1 cellular context compared by ENCODE assay signal in the genomic region with DNA sequence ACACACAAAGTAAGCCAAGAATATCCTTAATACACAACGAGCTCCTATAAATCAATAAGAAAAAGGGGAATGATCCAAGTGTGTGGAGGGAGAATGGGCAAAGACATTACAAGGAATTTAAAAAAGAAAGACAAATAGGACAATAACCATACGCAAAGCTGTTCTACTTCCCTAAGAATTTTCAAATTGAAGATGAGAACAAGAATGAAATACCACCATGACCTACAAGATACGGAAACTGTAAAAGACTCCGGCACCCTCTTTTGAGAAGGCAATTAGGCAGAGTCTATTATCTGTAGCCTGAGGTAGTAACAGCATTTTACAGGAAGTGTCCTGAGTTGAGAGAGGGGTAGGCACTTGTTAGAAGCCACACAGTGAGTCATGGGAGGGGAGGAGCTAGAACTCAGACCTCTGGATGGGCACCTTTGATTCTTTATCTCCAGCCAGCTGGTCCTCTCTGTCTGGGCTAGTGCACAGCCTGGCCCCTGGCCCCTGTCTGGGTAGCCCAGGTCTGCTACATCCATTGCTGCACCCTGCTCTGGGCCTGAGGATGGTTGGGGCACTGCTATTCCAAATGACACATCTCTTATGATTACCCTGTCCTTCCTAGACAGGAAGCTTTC.
TF ChIP-seq lines count a peak whose summit lies in the region.

No MANE protein-coding gene starts in this region.

TF ChIP-seq in HepG2, 621 proteins besides CTCF, POLR2A, EP300 and RAD21:
- TF ChIP-seq, protein P1, sequence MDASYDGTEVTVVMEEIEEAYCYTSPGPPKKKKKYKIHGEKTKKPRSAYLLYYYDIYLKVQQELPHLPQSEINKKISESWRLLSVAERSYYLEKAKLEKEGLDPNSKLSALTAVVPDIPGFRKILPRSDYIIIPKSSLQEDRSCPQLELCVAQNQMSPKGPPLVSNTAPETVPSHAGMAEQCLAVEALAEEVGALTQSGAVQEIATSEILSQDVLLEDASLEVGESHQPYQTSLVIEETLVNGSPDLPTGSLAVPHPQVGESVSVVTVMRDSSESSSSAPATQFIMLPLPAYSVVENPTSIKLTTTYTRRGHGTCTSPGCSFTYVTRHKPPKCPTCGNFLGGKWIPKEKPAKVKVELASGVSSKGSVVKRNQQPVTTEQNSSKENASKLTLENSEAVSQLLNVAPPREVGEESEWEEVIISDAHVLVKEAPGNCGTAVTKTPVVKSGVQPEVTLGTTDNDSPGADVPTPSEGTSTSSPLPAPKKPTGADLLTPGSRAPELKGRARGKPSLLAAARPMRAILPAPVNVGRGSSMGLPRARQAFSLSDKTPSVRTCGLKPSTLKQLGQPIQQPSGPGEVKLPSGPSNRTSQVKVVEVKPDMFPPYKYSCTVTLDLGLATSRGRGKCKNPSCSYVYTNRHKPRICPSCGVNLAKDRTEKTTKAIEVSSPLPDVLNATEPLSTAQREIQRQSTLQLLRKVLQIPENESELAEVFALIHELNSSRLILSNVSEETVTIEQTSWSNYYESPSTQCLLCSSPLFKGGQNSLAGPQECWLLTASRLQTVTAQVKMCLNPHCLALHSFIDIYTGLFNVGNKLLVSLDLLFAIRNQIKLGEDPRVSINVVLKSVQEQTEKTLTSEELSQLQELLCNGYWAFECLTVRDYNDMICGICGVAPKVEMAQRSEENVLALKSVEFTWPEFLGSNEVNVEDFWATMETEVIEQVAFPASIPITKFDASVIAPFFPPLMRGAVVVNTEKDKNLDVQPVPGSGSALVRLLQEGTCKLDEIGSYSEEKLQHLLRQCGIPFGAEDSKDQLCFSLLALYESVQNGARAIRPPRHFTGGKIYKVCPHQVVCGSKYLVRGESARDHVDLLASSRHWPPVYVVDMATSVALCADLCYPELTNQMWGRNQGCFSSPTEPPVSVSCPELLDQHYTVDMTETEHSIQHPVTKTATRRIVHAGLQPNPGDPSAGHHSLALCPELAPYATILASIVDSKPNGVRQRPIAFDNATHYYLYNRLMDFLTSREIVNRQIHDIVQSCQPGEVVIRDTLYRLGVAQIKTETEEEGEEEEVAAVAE (CRISPR knock-in tag; IDR thresholded peaks at IDR 0.05; ENCODE audit: borderline replicate concordance) = no peak
- TF ChIP-seq, protein P2, sequence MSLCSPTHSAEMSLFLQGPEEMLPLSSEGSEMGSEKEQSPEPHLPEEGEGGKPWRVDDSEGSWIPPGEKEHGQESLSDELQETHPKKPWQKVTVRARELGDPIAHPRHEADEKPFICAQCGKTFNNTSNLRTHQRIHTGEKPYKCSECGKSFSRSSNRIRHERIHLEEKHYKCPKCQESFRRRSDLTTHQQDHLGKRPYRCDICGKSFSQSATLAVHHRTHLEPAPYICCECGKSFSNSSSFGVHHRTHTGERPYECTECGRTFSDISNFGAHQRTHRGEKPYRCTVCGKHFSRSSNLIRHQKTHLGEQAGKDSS (CRISPR knock-in tag; IDR thresholded peaks at IDR 0.05; ENCODE audit: borderline replicate concordance, low read depth) = no peak
- TF ChIP-seq ATM (IDR thresholded peaks at IDR 0.05; ENCODE audit: borderline replicate concordance) = no peak
- TF ChIP-seq ZNF781 (CRISPR knock-in tag; IDR thresholded peaks at IDR 0.05; ENCODE audit: borderline replicate concordance, not compliant biosample characterization) = no peak
- TF ChIP-seq MAX (IDR thresholded peaks at IDR 0.05) = no peak
- TF ChIP-seq, protein P3, sequence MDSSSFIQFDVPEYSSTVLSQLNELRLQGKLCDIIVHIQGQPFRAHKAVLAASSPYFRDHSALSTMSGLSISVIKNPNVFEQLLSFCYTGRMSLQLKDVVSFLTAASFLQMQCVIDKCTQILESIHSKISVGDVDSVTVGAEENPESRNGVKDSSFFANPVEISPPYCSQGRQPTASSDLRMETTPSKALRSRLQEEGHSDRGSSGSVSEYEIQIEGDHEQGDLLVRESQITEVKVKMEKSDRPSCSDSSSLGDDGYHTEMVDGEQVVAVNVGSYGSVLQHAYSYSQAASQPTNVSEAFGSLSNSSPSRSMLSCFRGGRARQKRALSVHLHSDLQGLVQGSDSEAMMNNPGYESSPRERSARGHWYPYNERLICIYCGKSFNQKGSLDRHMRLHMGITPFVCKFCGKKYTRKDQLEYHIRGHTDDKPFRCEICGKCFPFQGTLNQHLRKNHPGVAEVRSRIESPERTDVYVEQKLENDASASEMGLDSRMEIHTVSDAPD (CRISPR knock-in tag; IDR thresholded peaks at IDR 0.05) = no peak
- no peak for TF ChIP-seq SAFB2 (CRISPR knock-in tag; IDR thresholded peaks at IDR 0.05; ENCODE audit: borderline replicate concordance, low read depth)
- no peak for TF ChIP-seq MTA1 (CRISPR knock-in tag; IDR thresholded peaks at IDR 0.05; ENCODE audit: borderline replicate concordance)
- TF ChIP-seq, protein P4, sequence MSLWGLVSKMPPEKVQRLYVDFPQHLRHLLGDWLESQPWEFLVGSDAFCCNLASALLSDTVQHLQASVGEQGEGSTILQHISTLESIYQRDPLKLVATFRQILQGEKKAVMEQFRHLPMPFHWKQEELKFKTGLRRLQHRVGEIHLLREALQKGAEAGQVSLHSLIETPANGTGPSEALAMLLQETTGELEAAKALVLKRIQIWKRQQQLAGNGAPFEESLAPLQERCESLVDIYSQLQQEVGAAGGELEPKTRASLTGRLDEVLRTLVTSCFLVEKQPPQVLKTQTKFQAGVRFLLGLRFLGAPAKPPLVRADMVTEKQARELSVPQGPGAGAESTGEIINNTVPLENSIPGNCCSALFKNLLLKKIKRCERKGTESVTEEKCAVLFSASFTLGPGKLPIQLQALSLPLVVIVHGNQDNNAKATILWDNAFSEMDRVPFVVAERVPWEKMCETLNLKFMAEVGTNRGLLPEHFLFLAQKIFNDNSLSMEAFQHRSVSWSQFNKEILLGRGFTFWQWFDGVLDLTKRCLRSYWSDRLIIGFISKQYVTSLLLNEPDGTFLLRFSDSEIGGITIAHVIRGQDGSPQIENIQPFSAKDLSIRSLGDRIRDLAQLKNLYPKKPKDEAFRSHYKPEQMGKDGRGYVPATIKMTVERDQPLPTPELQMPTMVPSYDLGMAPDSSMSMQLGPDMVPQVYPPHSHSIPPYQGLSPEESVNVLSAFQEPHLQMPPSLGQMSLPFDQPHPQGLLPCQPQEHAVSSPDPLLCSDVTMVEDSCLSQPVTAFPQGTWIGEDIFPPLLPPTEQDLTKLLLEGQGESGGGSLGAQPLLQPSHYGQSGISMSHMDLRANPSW (CRISPR knock-in tag; IDR thresholded peaks at IDR 0.05; ENCODE audit: borderline replicate concordance) = no peak
- TF ChIP-seq DMAP1 (CRISPR knock-in tag; IDR thresholded peaks at IDR 0.05) = no peak
- no peak for TF ChIP-seq ZNF180 (CRISPR knock-in tag; IDR thresholded peaks at IDR 0.05; ENCODE audit: borderline replicate concordance, low read depth)
- TF ChIP-seq JUND (CRISPR knock-in tag; IDR thresholded peaks at IDR 0.05) = no peak
- TF ChIP-seq ZNF383 (CRISPR knock-in tag; IDR thresholded peaks at IDR 0.05; ENCODE audit: borderline replicate concordance) = no peak
- TF ChIP-seq ZNF501 (CRISPR knock-in tag; IDR thresholded peaks at IDR 0.05) = no peak
- no peak for TF ChIP-seq ZNF136 (CRISPR knock-in tag; IDR thresholded peaks at IDR 0.05; ENCODE audit: low read depth)
- TF ChIP-seq TAF1 (CRISPR knock-in tag; IDR thresholded peaks at IDR 0.05) = no peak
- TF ChIP-seq ZSCAN30 (CRISPR knock-in tag; IDR thresholded peaks at IDR 0.05) = no peak
- TF ChIP-seq ZNF17 (CRISPR knock-in tag; IDR thresholded peaks at IDR 0.05) = no peak
- no peak for TF ChIP-seq FOXJ3 (CRISPR knock-in tag; IDR thresholded peaks at IDR 0.05; ENCODE audit: borderline replicate concordance)
- no peak for TF ChIP-seq SMAD9 (CRISPR knock-in tag; IDR thresholded peaks at IDR 0.05)
